Comparison of ENCODE assay signal across 8 cellular contexts in genomic region chr10:104254493-104255243, GRCh38. TPM values are rescaled to one million over a fixed set of nuclear protein-coding genes. Genes with fewer than 3 reads are reported as not detected.
DNase-seq lines count a peak whose midpoint lies in the region; ATAC-seq and TF ChIP-seq lines count a peak whose summit lies in the region.

GSTO1 (plus strand) TSS chr10:104254892; CDS start chr10:104254929, 37 bp downstream.

- H3K27ac ChIP-seq in endodermal cell (ENCODE audit: low read depth, low read length) = no peak within 1 kb of the TSS

- H3K27me3 Mint-ChIP-seq in activated CD8-positive, alpha-beta memory T cell treated with anti-CD3 and anti-CD28 coated beads, Interleukin-2, amount 10 ng/mL, durations not matched to agents 7 days and 5 days = peaks cover 18% of the 10 kb centered on the region
- H3K27me3 Mint-ChIP-seq in endodermal cell (ENCODE audit: insufficient read depth) = no peaks in the 10 kb centered on the region
- H3K27me3 Mint-ChIP-seq in stimulated activated memory B cell treated with anti-CD40 and anti-IgM and Interleukin-4, amounts not matched to agents 10 μg/mL and 1 μg/mL and 100 μg/mL, for 72 hours = no peaks in the 10 kb centered on the region

- DNase-seq in NK-92 treated with Interleukin-12 subunit alpha and Interleukin-12 subunit beta, amount 100 ng/mL, for 24 hours (lab: John Stamatoyannopoulos, UW) = peak; percentile 15
- DNase-seq in NK-92 (lab: John Stamatoyannopoulos, UW; ENCODE audit: unreplicated experiment) (no peak), NCI-H82 treated with DMSO at 0.1 percent for 48 hours (lab: John Stamatoyannopoulos, UW; ENCODE audit: unreplicated experiment) (peak; percentile 20), endodermal cell (peak; percentile 87), medulla oblongata (ENCODE audit: extremely low spot score) (peak; percentile 73)
- peak; percentile 71 for DNase-seq in activated CD8-positive, alpha-beta memory T cell treated with anti-CD3 and anti-CD28 coated beads, Interleukin-2, amount 10 ng/mL, durations not matched to agents 7 days and 5 days

- ATAC-seq in HG02938 (IDR thresholded peaks at IDR 0.05; ENCODE audit: unreplicated experiment) = peak; percentile 63
- ATAC-seq in activated CD8-positive, alpha-beta memory T cell treated with anti-CD3 and anti-CD28 coated beads, Interleukin-2, amount 10 ng/mL, durations not matched to agents 7 days and 5 days = peak; percentile 86
- ATAC-seq in stimulated activated memory B cell treated with anti-CD40 and anti-IgM and Interleukin-4, amounts not matched to agents 10 μg/mL and 1 μg/mL and 100 μg/mL, for 72 hours = peak; percentile 83

- H3K36me3 ChIP-seq in endodermal cell (ENCODE audit: control insufficient read depth, insufficient read depth, low read length) = peaks cover 28% of the 10 kb centered on the region

- CTCF ChIA-PET in activated CD8-positive, alpha-beta memory T cell treated with anti-CD3 and anti-CD28 coated beads, Interleukin-2, amount 10 ng/mL, durations not matched to agents 7 days and 5 days (lab: Charles Lee) = interaction anchor here (0.8 to 2.4 kb wide), 8 partner anchors 9 to 84 kb away, joined by 3 to 12 read pairs (median 4); partner anchors contain the start of gene ITPRIP

- H3K27me3 ChIP-seq in endodermal cell (ENCODE audit: control insufficient read depth, insufficient read depth, low read length, poor library complexity, severe bottlenecking) = no peaks in the 10 kb centered on the region

- H3K9me3 ChIP-seq in endodermal cell (ENCODE audit: control insufficient read depth, low read length) = peaks cover 12% of the 10 kb centered on the region

- no peak for TF ChIP-seq CTCF in endodermal cell (conservative IDR thresholded peaks at IDR 0.05)

- WGBS in endodermal cell (ENCODE audit: insufficient coverage in 1 of 2, insufficient read length in 1 of 2), 2 experiments = 1% methylated on average over 19 to 63 of the region's 63 CpGs

- peak within 1 kb of the TSS; percentile 50 for H3K9ac ChIP-seq in endodermal cell (ENCODE audit: extremely low read depth, low read length, poor library complexity, severe bottlenecking)

- H3K4me3 Mint-ChIP-seq in activated CD8-positive, alpha-beta memory T cell treated with anti-CD3 and anti-CD28 coated beads, Interleukin-2, amount 10 ng/mL, durations not matched to agents 7 days and 5 days = peak within 1 kb of the TSS; percentile 98
- peak within 1 kb of the TSS; percentile 76 for H3K4me3 Mint-ChIP-seq in endodermal cell
- H3K4me3 Mint-ChIP-seq in stimulated activated memory B cell treated with anti-CD40 and anti-IgM and Interleukin-4, amounts not matched to agents 10 μg/mL and 1 μg/mL and 100 μg/mL, for 72 hours = peak within 1 kb of the TSS; percentile 85

- H3K27ac Mint-ChIP-seq in activated CD8-positive, alpha-beta memory T cell treated with anti-CD3 and anti-CD28 coated beads, Interleukin-2, amount 10 ng/mL, durations not matched to agents 7 days and 5 days = peak within 1 kb of the TSS; percentile 89
- peak within 1 kb of the TSS; percentile 90 for H3K27ac Mint-ChIP-seq in endodermal cell
- peak within 1 kb of the TSS; percentile 81 for H3K27ac Mint-ChIP-seq in stimulated activated memory B cell treated with anti-CD40 and anti-IgM and Interleukin-4, amounts not matched to agents 10 μg/mL and 1 μg/mL and 100 μg/mL, for 72 hours

- peaks cover 28% of the 10 kb centered on the region for H3K36me3 Mint-ChIP-seq in activated CD8-positive, alpha-beta memory T cell treated with anti-CD3 and anti-CD28 coated beads, Interleukin-2, amount 10 ng/mL, durations not matched to agents 7 days and 5 days
- H3K36me3 Mint-ChIP-seq in endodermal cell (ENCODE audit: low read depth) = peaks cover 23% of the 10 kb centered on the region
- H3K36me3 Mint-ChIP-seq in stimulated activated memory B cell treated with anti-CD40 and anti-IgM and Interleukin-4, amounts not matched to agents 10 μg/mL and 1 μg/mL and 100 μg/mL, for 72 hours = peaks cover 19% of the 10 kb centered on the region

- peaks cover 16% of the 10 kb centered on the region for H3K4me1 ChIP-seq in endodermal cell (ENCODE audit: control insufficient read depth, insufficient read depth, low read length)

- H3K4me3 ChIP-seq in endodermal cell (ENCODE audit: low read length) = peak within 1 kb of the TSS; percentile 89

- no peaks in the 10 kb centered on the region for H3K9me3 Mint-ChIP-seq in activated CD8-positive, alpha-beta memory T cell treated with anti-CD3 and anti-CD28 coated beads, Interleukin-2, amount 10 ng/mL, durations not matched to agents 7 days and 5 days (ENCODE audit: low read depth)
- peaks cover 13% of the 10 kb centered on the region for H3K9me3 Mint-ChIP-seq in endodermal cell
- no peaks in the 10 kb centered on the region for H3K9me3 Mint-ChIP-seq in stimulated activated memory B cell treated with anti-CD40 and anti-IgM and Interleukin-4, amounts not matched to agents 10 μg/mL and 1 μg/mL and 100 μg/mL, for 72 hours

- H3K4me1 Mint-ChIP-seq in activated CD8-positive, alpha-beta memory T cell treated with anti-CD3 and anti-CD28 coated beads, Interleukin-2, amount 10 ng/mL, durations not matched to agents 7 days and 5 days = peaks cover 44% of the 10 kb centered on the region
- H3K4me1 Mint-ChIP-seq in endodermal cell = peaks cover 45% of the 10 kb centered on the region
- H3K4me1 Mint-ChIP-seq in stimulated activated memory B cell treated with anti-CD40 and anti-IgM and Interleukin-4, amounts not matched to agents 10 μg/mL and 1 μg/mL and 100 μg/mL, for 72 hours = peaks cover 46% of the 10 kb centered on the region

RNA-seq across cellular contexts. Expression of gene GSTO1, which starts in this region (rescaled TPM):
- 100 to 1,000 TPM; 128 to 161 TPM for total RNA-seq in activated CD8-positive, alpha-beta memory T cell treated with anti-CD3 and anti-CD28 coated beads, Interleukin-2, amount 10 ng/mL, durations not matched to agents 7 days and 5 days
- total RNA-seq in endodermal cell = 100 to 1,000 TPM; 208 to 223 TPM
- 90.8 TPM for polyA plus RNA-seq in endodermal cell (2013, experiment 1 of 2)
- 93.7 TPM for polyA plus RNA-seq in endodermal cell (2013, experiment 2 of 2)
